In genomic region chr11:89498845-89499448, GRCh38 we compare ENCODE assay signal across 15 cellular contexts. TPM values are rescaled to one million over a fixed set of nuclear protein-coding genes. Genes with fewer than 3 reads are reported as not detected.
DNase-seq lines count a peak whose midpoint lies in the region; ATAC-seq and TF ChIP-seq lines count a peak whose summit lies in the region.
"Had no signal": no experiment of that assay in that cellular context is flagged by ENCODE, and none has a peak within 500 bp of the region (broad histone marks: within the 10 kb centered on the region; RNA-seq: fewer than 3 reads in every experiment).

No MANE protein-coding gene starts in this region.

- no peak overlapping the region for H3K4me3 ChIP-seq in fibroblast of pulmonary artery (replicated peaks; ENCODE audit: low read depth, low read length)
- no peak overlapping the region for H3K4me3 ChIP-seq in smooth muscle cell
- H3K4me3 ChIP-seq in lower leg skin (ENCODE audit: low read depth, poor library complexity, severe bottlenecking): no peak overlapping the region
- H3K4me3 ChIP-seq: colonic mucosa, lung had no signal

- no peak overlapping the region for H3K4me2 ChIP-seq in smooth muscle cell

- H3K9ac ChIP-seq in smooth muscle cell (ENCODE audit: low read depth): no peak overlapping the region

- peak; percentile 12 for DNase-seq in SIG-M5 treated with dmso at 0.1 percent for 504 hours (lab: John Stamatoyannopoulos, UW; ENCODE audit: unreplicated experiment)
- no peak for DNase-seq in SIG-M5 (lab: John Stamatoyannopoulos, UW)
- peak; percentile 86 for DNase-seq in OCI-M1 (lab: John Stamatoyannopoulos, UW)
- no peak for DNase-seq in fibroblast of pulmonary artery (ENCODE audit: low read depth)
- no peak for DNase-seq in smooth muscle cell (lab: John Stamatoyannopoulos, UW; ENCODE audit: unreplicated experiment)
- no peak for DNase-seq in activated T-cell treated with anti-CD3 and anti-CD28 coated beads, Interleukin-2, amount 50 U/mL, for 72 hours
- no peak for DNase-seq in natural killer cell
- no peak for DNase-seq in lower leg skin (ENCODE audit: low spot score in 2 of 2)
- DNase-seq: activated CD4-positive, alpha-beta T cell treated with anti-CD3 and anti-CD28 coated beads for 48 hours; activated gamma-delta T cell; colonic mucosa; DMS 273 treated with DMSO at 0.1 percent for 48 hours; NCI-H1092 treated with DMSO at 0.1 percent for 48 hours had no signal

- intact Hi-C loops in natural killer cell (cut with micrococcal nuclease): no loop called here
- intact Hi-C loops in lower leg skin (cut with DNase I; ENCODE audit: low total_unique reads): no loop called here

- peak; percentile 7 for TF ChIP-seq CTCF in fibroblast of pulmonary artery (IDR thresholded peaks at IDR 0.05; ENCODE audit: low read length, missing control alignments)
- peak; percentile 14 for TF ChIP-seq CTCF in smooth muscle cell (IDR thresholded peaks at IDR 0.05; ENCODE audit: borderline replicate concordance, insufficient read depth, poor library complexity, severe bottlenecking)
- no peak for TF ChIP-seq CTCF in natural killer cell (IDR thresholded peaks at IDR 0.05)
- no peak for TF ChIP-seq CTCF in lower leg skin (IDR thresholded peaks at IDR 0.05)

- H2AFZ ChIP-seq in smooth muscle cell (ENCODE audit: low read depth): no peak overlapping the region

- H3K79me2 ChIP-seq in smooth muscle cell (ENCODE audit: low read depth): no peaks in the 10 kb centered on the region

- no peaks in the 10 kb centered on the region for H3K27me3 Mint-ChIP-seq in activated T-cell treated with anti-CD3 and anti-CD28 coated beads, Interleukin-2, amount 50 U/mL, for 72 hours (ENCODE audit: low read depth)
- H3K27me3 Mint-ChIP-seq in natural killer cell (ENCODE audit: low read depth in 2 of 2): no peaks in the 10 kb centered on the region

- H3K9me3 ChIP-seq in smooth muscle cell (replicated peaks; ENCODE audit: low read depth): no peaks in the 10 kb centered on the region
- H3K9me3 ChIP-seq: colonic mucosa had no signal

- H3F3A ChIP-seq in smooth muscle cell (ENCODE audit: low read depth): peaks cover 11% of the 10 kb centered on the region

- ATAC-seq in activated T-cell treated with anti-CD3 and anti-CD28 coated beads, Interleukin-2, amount 50 U/mL, for 72 hours (replicated peaks in 1 of 2): no peak
- ATAC-seq in natural killer cell: no peak

- H3K27ac ChIP-seq in smooth muscle cell (ENCODE audit: low read depth): no peak overlapping the region
- H3K27ac ChIP-seq: colonic mucosa had no signal

- no peaks in the 10 kb centered on the region for H3K36me3 Mint-ChIP-seq in activated T-cell treated with anti-CD3 and anti-CD28 coated beads, Interleukin-2, amount 50 U/mL, for 72 hours (ENCODE audit: insufficient read depth in 2 of 2)
- no peaks in the 10 kb centered on the region for H3K36me3 Mint-ChIP-seq in natural killer cell

- no peaks in the 10 kb centered on the region for H3K27me3 ChIP-seq in smooth muscle cell (ENCODE audit: low read depth)
- H3K27me3 ChIP-seq: colonic mucosa had no signal

- TF ChIP-seq POLR2A in lower leg skin (IDR thresholded peaks at IDR 0.05): no peak

- H3K9me3 Mint-ChIP-seq in activated T-cell treated with anti-CD3 and anti-CD28 coated beads, Interleukin-2, amount 50 U/mL, for 72 hours: peaks cover 0 to 1% of the 10 kb centered on the region in 2 donors
- H3K9me3 Mint-ChIP-seq in natural killer cell: peaks cover 5 to 8% of the 10 kb centered on the region in 2 donors

- no peaks in the 10 kb centered on the region for H4K20me1 ChIP-seq in smooth muscle cell (ENCODE audit: low read depth)

- WGBS in smooth muscle cell (ENCODE audit: low lambda C conversion rate): 88% methylated on average over 5 of the region's 5 CpGs
- WGBS in lower leg skin, 2 donors: 87 to 94% methylated on average over 5 of the region's 5 CpGs

- H3K4me1 Mint-ChIP-seq in activated T-cell treated with anti-CD3 and anti-CD28 coated beads, Interleukin-2, amount 50 U/mL, for 72 hours (ENCODE audit: low read depth): no peaks in the 10 kb centered on the region
- H3K4me1 Mint-ChIP-seq in natural killer cell: no peaks in the 10 kb centered on the region

- H3K36me3 ChIP-seq in smooth muscle cell (ENCODE audit: low read depth): no peaks in the 10 kb centered on the region
- H3K36me3 ChIP-seq: colonic mucosa had no signal

- H3K4me1 ChIP-seq in smooth muscle cell (ENCODE audit: low read depth): peaks cover 16% of the 10 kb centered on the region
- H3K4me1 ChIP-seq: colonic mucosa had no signal

- no peak overlapping the region for H3K4me3 Mint-ChIP-seq in activated T-cell treated with anti-CD3 and anti-CD28 coated beads, Interleukin-2, amount 50 U/mL, for 72 hours
- no peak overlapping the region for H3K4me3 Mint-ChIP-seq in natural killer cell

- no peak overlapping the region for H3K27ac Mint-ChIP-seq in activated T-cell treated with anti-CD3 and anti-CD28 coated beads, Interleukin-2, amount 50 U/mL, for 72 hours
- no peak overlapping the region for H3K27ac Mint-ChIP-seq in natural killer cell

RNA-seq across cellular contexts. Expression of gene NOX4, which starts 7.8 kb away (rescaled TPM):
- total RNA-seq in smooth muscle cell (10.7 and 31.9 TPM in 2 replicates), natural killer cell (not detected), lower leg skin (1 to 10 TPM; 1.2 to 8.3 (median 2.8) TPM)
- 7.3 and 14.2 TPM in 2 replicates for polyA plus RNA-seq in smooth muscle cell
- total RNA-seq in activated T-cell treated with anti-CD3 and anti-CD28 coated beads, Interleukin-2, amount 50 U/mL, for 72 hours: not detected
- total RNA-seq: NCI-H460 had no signal

Comparison
In these comparisons a context has a peak if more than half of its experiments do, and no peak if none do; other contexts are left out.
1. DNase-seq: peak in SIG-M5 treated with dmso at 0.1 percent for 504 hours (single experiment) and OCI-M1 (single experiment); none in SIG-M5 (single experiment), fibroblast of pulmonary artery (single experiment), smooth muscle cell (single experiment), activated T-cell treated with anti-CD3 and anti-CD28 coated beads, Interleukin-2, amount 50 U/mL, for 72 hours (0 of 2), natural killer cell (single experiment) and lower leg skin (0 of 2).
2. CTCF ChIP-seq: peak in fibroblast of pulmonary artery (single experiment) and smooth muscle cell (single experiment); none in natural killer cell (single experiment) and lower leg skin (0 of 3).